Comparison of ENCODE assay signal across 8 cellular contexts in genomic region chr10:117168135-117168674, GRCh38. TPM values are rescaled to one million over a fixed set of nuclear protein-coding genes. Genes with fewer than 3 reads are reported as not detected.
DNase-seq lines count a peak whose midpoint lies in the region; ATAC-seq and TF ChIP-seq lines count a peak whose summit lies in the region.

No MANE protein-coding gene starts in this region.

- TF ChIP-seq CTCF in GM20000 (IDR thresholded peaks at IDR 0.05; ENCODE audit: extremely low read depth, missing control alignments) (peak; percentile 79), adrenal gland (IDR thresholded peaks at IDR 0.05) (peak; percentile 61 to 89 (median 82)), retinal pigment epithelial cell (conservative IDR thresholded peaks at IDR 0.05; ENCODE audit: low read depth, low read length) (peak; percentile 70)

- H3K9me3 ChIP-seq in adrenal gland (replicated peaks in 1 of 3) (no peaks in the 10 kb centered on the region), right cardiac atrium (ENCODE audit: control insufficient read depth, low read length) (no peaks in the 10 kb centered on the region)

- 0 to 4% (median 2%) methylated on average over 6 to 49 of the region's 49 CpGs for WGBS in adrenal gland, 4 donors
- WGBS in right cardiac atrium, result 2% methylated on average over 49 of the region's 49 CpGs

- H3K27me3 ChIP-seq in adrenal gland (peaks cover 99% of the 10 kb centered on the region), right cardiac atrium (ENCODE audit: control insufficient read depth, insufficient read depth) (no peaks in the 10 kb centered on the region)

- no peaks in the 10 kb centered on the region for H3K36me3 ChIP-seq in adrenal gland (replicated peaks in 1 of 2)

- H3K4me3 ChIP-seq in adrenal gland (peak overlapping the region in 1 of 4 donors; percentile 37), right cardiac atrium (ENCODE audit: low read length) (peak overlapping the region; percentile 0), retinal pigment epithelial cell (ENCODE audit: low read length) (peak overlapping the region; percentile 22)

- ATAC-seq in right cardiac atrium, result peak; percentile 90 to 92

- DNase-seq in Caki2 (ENCODE audit: low read depth) (peak; percentile 52), GM20000 (ENCODE audit: low spot score) (peak; percentile 88), HK-2 (ENCODE audit: unreplicated experiment) (peak; percentile 75), SW480 (ENCODE audit: low spot score) (peak; percentile 33), adrenal gland (peak; percentile 42 to 72 (median 60)), right cardiac atrium (peak; percentile 55 to 81 (median 81)), retinal pigment epithelial cell (ENCODE audit: low read depth) (no peak), mesenteric fat pad (ENCODE audit: low spot score) (no peak)

- H3K27ac ChIP-seq in adrenal gland (no peak overlapping the region), right cardiac atrium (ENCODE audit: low read length) (no peak overlapping the region)

- no peak for TF ChIP-seq POLR2A in adrenal gland (IDR thresholded peaks at IDR 0.05)

- intact Hi-C loops in adrenal gland (cut with DNase I) (loop anchor here (2.0 to 5.0 kb wide), 2 partner anchors 371 kb away; no protein-coding TSS in a partner anchor), right cardiac atrium (cut with DNase I) (loop anchor here in 3 of 4 donors (5.0 to 10.0 kb wide), 2 partner anchors 366 to 483 kb away; no protein-coding TSS in a partner anchor)

- in situ Hi-C loops in Caki2 (cut with HindIII; ENCODE audit: low pct_unique_long_range_greater_than_20kb, low sequenced_read_pairs), result no loop called here

- peaks cover 10 to 33% of the 10 kb centered on the region in 2 donors for H3K4me1 ChIP-seq in adrenal gland (replicated peaks in 1 of 2)
- no peaks in the 10 kb centered on the region for H3K4me1 ChIP-seq in right cardiac atrium (ENCODE audit: control insufficient read depth, insufficient read depth, low read length)

RNA-seq across cellular contexts. Expression of gene KCNK18, which starts 29.1 kb away (rescaled TPM):
- not detected in 2 replicates for total RNA-seq in Caki2 (2014; rRNA removed; shearing (Covaris generic); ENCODE audit: low replicate concordance)
- total RNA-seq in adrenal gland (not detected), right cardiac atrium (not detected), mesenteric fat pad (not detected)
- polyA plus RNA-seq in adrenal gland (not detected), right cardiac atrium (not detected)

RNA-seq across cellular contexts. Expression of gene VAX1, which starts 30.1 kb away (rescaled TPM):
- total RNA-seq in Caki2 (2014; rRNA removed; shearing (Covaris generic); ENCODE audit: low replicate concordance), result 0.27 and 0.67 TPM in 2 replicates
- total RNA-seq in adrenal gland (not detected), right cardiac atrium (not detected), mesenteric fat pad (not detected)
- polyA plus RNA-seq in adrenal gland (not detected), right cardiac atrium (not detected)

Comparison
In these comparisons a context has a peak if more than half of its experiments do, and no peak if none do; other contexts are left out.
1. DNase-seq: peak in Caki2 (single experiment), GM20000 (single experiment), HK-2 (single experiment), SW480 (single experiment), adrenal gland (7 of 7) and right cardiac atrium (3 of 3); none in retinal pigment epithelial cell (single experiment) and mesenteric fat pad (single experiment).
2. Peak in every context shown above with its lines, with median percentiles within 50 percentile points of each other: CTCF ChIP-seq.